Comparison of ENCODE assay signal across 33 cellular contexts in genomic region chr3:71934520-71934919, GRCh38.
"Had no signal": no experiment of that assay in that cellular context is flagged by ENCODE, and none has a peak within 500 bp of the region (broad histone marks: within the 10 kb centered on the region; RNA-seq: fewer than 3 reads in every experiment).

No MANE protein-coding gene starts in this region.

- H3K4me1 ChIP-seq: adrenal gland, ascending aorta, body of pancreas, breast epithelium had no signal

- H3K27ac ChIP-seq: adrenal gland, ascending aorta, body of pancreas, brain microvascular endothelial cell, breast epithelium, cardiac muscle cell had no signal

- H3K9me3 ChIP-seq: adrenal gland, ascending aorta, body of pancreas, breast epithelium had no signal

- H3K4me3 ChIP-seq: adrenal gland, ascending aorta, body of pancreas, breast epithelium, cardiac muscle cell had no signal

- DNase-seq: activated effector memory CD4-positive, alpha-beta T cell treated with anti-CD3 and anti-CD28 coated beads, Interleukin-2, amount 50 U/mL, for 16 hours; activated effector memory CD4-positive, alpha-beta T cell treated with Interleukin-2 at 50 U/mL for 16 hours; activated gamma-delta T cell; activated gamma-delta T cell treated with Interleukin-2 at 50 U/mL for 16 hours; activated naive CD4-positive, alpha-beta T cell; activated naive CD4-positive, alpha-beta T cell treated with anti-CD3 and anti-CD28 coated beads for 36 hours; activated naive CD4-positive, alpha-beta T cell treated with anti-CD3 and anti-CD28 coated beads, Interleukin-2, amount 10 ng/mL, durations not matched to agents 7 days and 5 days; activated naive CD4-positive, alpha-beta T cell treated with anti-CD3 and anti-CD28 coated beads, Interleukin-2, amount 50 U/mL, for 16 hours; activated naive CD4-positive, alpha-beta T cell treated with Interleukin-2 at 50 U/mL for 16 hours; activated naive CD8-positive, alpha-beta T cell treated with anti-CD3 and anti-CD28 coated beads for 36 hours; activated naive CD8-positive, alpha-beta T cell treated with anti-CD3 and anti-CD28 coated beads, Interleukin-2, amount 10 ng/mL, durations not matched to agents 7 days and 5 days; activated naive CD8-positive, alpha-beta T cell treated with anti-CD3 and anti-CD28 coated beads, Interleukin-2, amount 50 U/mL, for 24 hours; activated T-cell treated with anti-CD3 and anti-CD28 coated beads, Interleukin-2, amount 50 U/mL, for 4 hours; activated T-cell treated with anti-CD3 and anti-CD28 coated beads, Interleukin-2, amount 50 U/mL, for 48 hours; activated T-cell treated with anti-CD3 and anti-CD28 coated beads, Interleukin-2, amount 50 U/mL, for 72 hours; amniotic stem cell; amygdala; anterior cingulate cortex; aorta; body of pancreas; brain microvascular endothelial cell; caudate nucleus; central memory CD4-positive, alpha-beta T cell; cerebellar nuclear complex had no signal

- FAIRE-seq: astrocyte, bronchial epithelial cell, colon had no signal

- ATAC-seq: activated naive CD4-positive, alpha-beta T cell treated with anti-CD3 and anti-CD28 coated beads, Interleukin-2, amount 50 U/mL, for 72 hours; activated naive CD8-positive, alpha-beta T cell treated with anti-CD3 and anti-CD28 coated beads, Interleukin-2, amount 50 U/mL, for 24 hours; activated T-cell treated with anti-CD3 and anti-CD28 coated beads, Interleukin-2, amount 50 U/mL, for 4 hours; activated T-cell treated with anti-CD3 and anti-CD28 coated beads, Interleukin-2, amount 50 U/mL, for 72 hours; activated T-helper 17 cell treated with anti-CD3 and anti-CD28 coated beads, Interleukin-2, amount 50 U/mL, for 72 hours; body of pancreas had no signal

- H3K27me3 ChIP-seq: adrenal gland, ascending aorta, body of pancreas, brain microvascular endothelial cell, breast epithelium, cardiac muscle cell had no signal

- H3K36me3 ChIP-seq: adrenal gland, ascending aorta, brain microvascular endothelial cell, breast epithelium, cardiac muscle cell had no signal
